19 cellular contexts compared by ENCODE assay signal in the genomic region with DNA sequence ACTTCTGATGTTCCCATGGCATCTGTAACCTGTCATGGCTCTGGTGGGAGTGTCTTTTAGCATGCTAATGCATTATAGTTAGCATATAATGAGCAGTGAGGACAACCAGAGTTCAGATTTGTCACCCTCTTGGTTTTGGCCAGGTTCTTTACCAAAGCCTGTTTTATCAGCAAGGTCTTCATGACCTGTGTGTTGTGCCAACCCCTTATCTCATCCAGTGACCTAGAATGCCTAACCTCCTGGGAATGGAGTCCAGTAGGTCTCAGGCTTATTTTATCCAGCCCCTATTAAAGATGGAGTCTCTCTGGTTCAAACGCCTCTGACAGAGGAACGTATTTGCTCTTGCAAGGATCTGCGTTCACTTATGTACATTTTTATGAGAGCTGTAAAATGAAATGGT.
DNase-seq lines count a peak whose midpoint lies in the region; ATAC-seq, FAIRE-seq and TF ChIP-seq lines count a peak whose summit lies in the region.
"Had no signal": no experiment of that assay in that cellular context is flagged by ENCODE, and none has a peak within 500 bp of the region (broad histone marks: within the 10 kb centered on the region; RNA-seq: fewer than 3 reads in every experiment).

No MANE protein-coding gene starts in this region.

- FAIRE-seq in H1 (lab: Jason Lieb, UNC), result no peak
- FAIRE-seq: GM12892 had no signal

- peak overlapping the region; percentile 39; the same call in 1 of the 2 replicates for H3K18ac ChIP-seq in H1 (ENCODE audit: extremely low read depth, low read length)

- H3K23me2 ChIP-seq in H1 (ENCODE audit: low read depth, low read length), result no peaks in the 10 kb centered on the region

- H2BK12ac ChIP-seq in H1 (ENCODE audit: low read depth, low read length), result 0 out of 2 replicates have a peak overlapping the region, but pooled peaks have one; percentile 60

- H3K4me2 ChIP-seq in H1 (ENCODE audit: insufficient read depth in 1 of 2, low read depth in 2 of 2, low read length in 2 of 2), result no peak overlapping the region

- no peak overlapping the region for H2AK5ac ChIP-seq in H1 (ENCODE audit: low read depth, low read length)

- peak overlapping the region; percentile 27 for H3K27ac Mint-ChIP-seq in osteocyte (ENCODE audit: unreplicated experiment)
- H3K27ac Mint-ChIP-seq: CD4-positive, alpha-beta memory T cell had no signal

- ATAC-seq in heart left ventricle (peak in 3 of 4 donors; percentile 42 to 46 (median 44)), right cardiac atrium (no peak)
- ATAC-seq: HCT116 had no signal

- no peak for TF ChIP-seq RAD21 in H1 (IDR thresholded peaks at IDR 0.05 in 1 of 2, conservative IDR thresholded peaks at IDR 0.05 in 1 of 2; ENCODE audit: low read depth in 2 of 2, low read length in 2 of 2)

- H3K27me3 Mint-ChIP-seq in osteocyte (ENCODE audit: unreplicated experiment), result no peaks in the 10 kb centered on the region
- H3K27me3 Mint-ChIP-seq: CD4-positive, alpha-beta memory T cell had no signal

- no peak overlapping the region for H2BK5ac ChIP-seq in H1 (ENCODE audit: low read depth, low read length)

- no peaks in the 10 kb centered on the region for H3K79me2 ChIP-seq in H1 (ENCODE audit: control insufficient read depth in 1 of 2, insufficient read depth in 2 of 2, low read length in 2 of 2)

- TF ChIP-seq POLR2A in heart left ventricle (IDR thresholded peaks at IDR 0.05) (no peak), H1 (IDR thresholded peaks at IDR 0.05; ENCODE audit: control extremely low read depth in 1 of 2, low read depth in 2 of 2, low read length in 2 of 2) (no peak)

- no peak overlapping the region for H2BK15ac ChIP-seq in H1 (ENCODE audit: low read length)

- peaks cover 0 to 82% (median 44%) of the 10 kb centered on the region in 9 donors for H3K36me3 ChIP-seq in heart left ventricle
- no peaks in the 10 kb centered on the region for H3K36me3 ChIP-seq in H1 (ENCODE audit: control insufficient read depth in 2 of 4, insufficient read depth in 4 of 4, low read length in 3 of 4)

- H4K5ac ChIP-seq in H1 (ENCODE audit: insufficient read length, low read depth, low read length), result no peak overlapping the region

- POLR2A ChIA-PET in H1 (lab: Charles Lee; ENCODE audit: partially characterized antibody), result no interaction called here

- no peak for TF ChIP-seq CTCF in heart left ventricle (IDR thresholded peaks at IDR 0.05)
- TF ChIP-seq CTCF in H1 (IDR thresholded peaks at IDR 0.05; ENCODE audit: control extremely low read depth in 1 of 3, insufficient read depth in 1 of 3, low read depth in 1 of 3, low read length in 3 of 3), result no peak
- TF ChIP-seq CTCF in osteocyte (IDR thresholded peaks at IDR 0.05), result no peak

- 68 to 94% (median 92%) methylated on average over 3 of the region's 3 CpGs for WGBS in heart left ventricle, 4 donors
- 90% methylated on average over 3 of the region's 3 CpGs for WGBS in right cardiac atrium
- WGBS in H1 (ENCODE audit: extremely low coverage in 1 of 2, insufficient coverage in 1 of 2, insufficient read length in 1 of 2, insufficient replicate concordance in 2 of 2, low coverage in 1 of 2, low lambda C conversion rate in 2 of 2, missing lambda C conversion rate in 1 of 2), 2 experiments, result 92% methylated on average over 3 of the region's 3 CpGs; no CpG with 5 or more reads in 1 of the 2 experiments

- H4K20me1 ChIP-seq in H1 (replicated peaks in 1 of 2; ENCODE audit: control insufficient read depth in 1 of 2, insufficient read depth in 2 of 2, low read length in 2 of 2), result no peaks in the 10 kb centered on the region

- peaks cover 53% of the 10 kb centered on the region for H3K4me1 Mint-ChIP-seq in osteocyte (ENCODE audit: unreplicated experiment)
- H3K4me1 Mint-ChIP-seq: CD4-positive, alpha-beta memory T cell had no signal

- H3K9me3 ChIP-seq in heart left ventricle, result no peaks in the 10 kb centered on the region
- no peaks in the 10 kb centered on the region for H3K9me3 ChIP-seq in right cardiac atrium (ENCODE audit: control insufficient read depth, low read length)
- H3K9me3 ChIP-seq in H1 (ENCODE audit: insufficient read depth in 2 of 2, low read depth in 1 of 2, low read length in 1 of 2), result no peaks in the 10 kb centered on the region

- H2BK20ac ChIP-seq in H1 (ENCODE audit: low read length), result no peak overlapping the region

- H3K79me1 ChIP-seq in H1 (ENCODE audit: low read depth, low read length), result no peaks in the 10 kb centered on the region

- no peak for TF ChIP-seq EP300 in H1 (IDR thresholded peaks at IDR 0.05; ENCODE audit: borderline replicate concordance in 1 of 2, low read depth in 2 of 2, low read length in 2 of 2)

- H3K4ac ChIP-seq in H1 (replicated peaks; ENCODE audit: insufficient read length, low read depth, low read length), result no peak overlapping the region

- H3K36me3 Mint-ChIP-seq in osteocyte (ENCODE audit: unreplicated experiment), result peaks cover 37% of the 10 kb centered on the region

- H3K4me1 ChIP-seq in heart left ventricle (peaks cover 0 to 20% (median 0%) of the 10 kb centered on the region in 12 donors), right cardiac atrium (ENCODE audit: control insufficient read depth, insufficient read depth, low read length) (no peaks in the 10 kb centered on the region), H1 (replicated peaks in 1 of 4; ENCODE audit: control insufficient read depth in 3 of 4, insufficient read depth in 4 of 4, low read length in 3 of 4) (peaks cover 0 to 9% (median 0%) of the 10 kb centered on the region in 4 experiments; a peak in 1 of 7 replicates)

- H3K27me3 ChIP-seq in heart left ventricle, result no peaks in the 10 kb centered on the region
- H3K27me3 ChIP-seq in right cardiac atrium (ENCODE audit: control insufficient read depth, insufficient read depth), result no peaks in the 10 kb centered on the region
- no peaks in the 10 kb centered on the region for H3K27me3 ChIP-seq in H1 (replicated peaks in 1 of 4; ENCODE audit: control insufficient read depth in 3 of 4, extremely low read depth in 1 of 4, insufficient read depth in 3 of 4, low read length in 3 of 4)

- H3K9ac ChIP-seq in H1 (replicated peaks in 1 of 4; ENCODE audit: extremely low read depth in 1 of 4, low read depth in 3 of 4, low read length in 3 of 4), result no peak overlapping the region
- H3K9ac ChIP-seq: GM23248 had no signal

- intact Hi-C loops in heart left ventricle (cut with DNase I) (loop anchor here in 5 of 10 donors (5.0 to 10.0 kb wide), 3 partner anchors 136 to 148 kb away; no protein-coding TSS in a partner anchor), right cardiac atrium (cut with DNase I) (loop anchor here in 2 of 4 donors (10.0 kb wide), 2 partner anchors 136 to 146 kb away; no protein-coding TSS in a partner anchor)

- H4K91ac ChIP-seq in H1 (replicated peaks; ENCODE audit: insufficient read length, low read length), result no peak overlapping the region

- H4K8ac ChIP-seq in H1 (ENCODE audit: extremely low read depth, insufficient read depth, low read length), result no peak overlapping the region

- H3K56ac ChIP-seq in H1 (replicated peaks; ENCODE audit: insufficient read length, low read depth, low read length), result no peak overlapping the region

- H2AFZ ChIP-seq in H1 (ENCODE audit: low read length), result no peak overlapping the region
- H2AFZ ChIP-seq: GM23248 had no signal

- DNase-seq in heart left ventricle, result peak in 1 of 5 donors; percentile 39
- no peak for DNase-seq in right cardiac atrium
- no peak for DNase-seq in H1 (ENCODE audit: low read depth in 1 of 2, low spot score in 2 of 2)
- no peak for DNase-seq in osteocyte (ENCODE audit: extremely low spot score, unreplicated experiment)
- no peak for DNase-seq in activated naive CD4-positive, alpha-beta T cell (lab: John Stamatoyannopoulos, UW)
- no peak for DNase-seq in NCI-H2081 (lab: John Stamatoyannopoulos, UW)
- no peak for DNase-seq in NCI-H2107 (lab: John Stamatoyannopoulos, UW)
- DNase-seq: C1 segment of cervical spinal cord; Calu3; CD4-positive, alpha-beta memory T cell; COR-L47; DMS53; DMS79 treated with DMSO at 0.1 percent for 48 hours; GF-D8; GM23248; H9 had no signal

- CTCF ChIA-PET in H1 (lab: Charles Lee; ENCODE audit: partially characterized antibody), result no interaction called here

- no peak overlapping the region for H3K4me3 ChIP-seq in heart left ventricle
- no peak overlapping the region for H3K4me3 ChIP-seq in right cardiac atrium (ENCODE audit: low read length)
- no peak overlapping the region for H3K4me3 ChIP-seq in H1 (ENCODE audit: extremely low read depth in 1 of 4, insufficient read depth in 2 of 4, low read depth in 3 of 4, low read length in 4 of 4)
- H3K4me3 ChIP-seq: GM23248 had no signal

- H3K23ac ChIP-seq in H1 (ENCODE audit: insufficient read length), result no peak overlapping the region

- H3K14ac ChIP-seq in H1 (ENCODE audit: insufficient read length), result no peak overlapping the region

- no peak overlapping the region for H3K27ac ChIP-seq in heart left ventricle
- no peak overlapping the region for H3K27ac ChIP-seq in right cardiac atrium (ENCODE audit: low read length)
- no peak overlapping the region for H3K27ac ChIP-seq in H1 (ENCODE audit: low read depth, low read length)
- H3K27ac ChIP-seq: GM23248 had no signal

- H3K4me3 Mint-ChIP-seq in osteocyte (ENCODE audit: unreplicated experiment), result no peak overlapping the region
- H3K4me3 Mint-ChIP-seq: CD4-positive, alpha-beta memory T cell; H9 had no signal

- H3K9me3 Mint-ChIP-seq in osteocyte (ENCODE audit: unreplicated experiment), result peaks cover 5% of the 10 kb centered on the region
- H3K9me3 Mint-ChIP-seq: H9 had no signal

- H2BK120ac ChIP-seq in H1 (replicated peaks; ENCODE audit: low read depth, low read length), result peak overlapping the region; percentile 16

TF ChIP-seq in PFSK-1, 5 proteins besides CTCF, POLR2A, EP300 and RAD21 (continues in another document):
- no peak for TF ChIP-seq FOXP2 (optimal IDR thresholded peaks at IDR 0.05; ENCODE audit: borderline replicate concordance, extremely low read depth, extremely low read length, insufficient read depth)
- TF ChIP-seq SIN3A (IDR thresholded peaks at IDR 0.05; ENCODE audit: borderline replicate concordance, insufficient read depth, low read length), result no peak
- no peak for TF ChIP-seq TAF1 (IDR thresholded peaks at IDR 0.05; ENCODE audit: borderline replicate concordance, insufficient read depth, low read length)
- 0 out of 2 replicates have a peak, but pooled peaks have one; percentile 19 for TF ChIP-seq POLR2AphosphoS5 (IDR thresholded peaks at IDR 0.05; ENCODE audit: low read depth, low read length)

TF ChIP-seq in H1, 55 proteins besides CTCF, POLR2A, EP300 and RAD21 (continues in another document):
- no peak for TF ChIP-seq ZNF274 (IDR thresholded peaks at IDR 0.05; ENCODE audit: borderline replicate concordance, extremely low read depth, low read length)
- TF ChIP-seq SIRT6 (IDR thresholded peaks at IDR 0.05; ENCODE audit: low read length), result no peak
- TF ChIP-seq PHF8 (conservative IDR thresholded peaks at IDR 0.05; ENCODE audit: low read depth, low read length), result no peak
- TF ChIP-seq NRF1 (IDR thresholded peaks at IDR 0.05; ENCODE audit: low read depth, low read length), result no peak
- TF ChIP-seq TBP (IDR thresholded peaks at IDR 0.05; ENCODE audit: low read depth, low read length), result no peak
- no peak for TF ChIP-seq CEBPB (IDR thresholded peaks at IDR 0.05; ENCODE audit: low read depth, low read length)
- no peak for TF ChIP-seq POLR2AphosphoS5 (IDR thresholded peaks at IDR 0.05; ENCODE audit: low read depth, low read length)
- TF ChIP-seq CHD1 (IDR thresholded peaks at IDR 0.05; ENCODE audit: low read depth, low read length), result no peak
- TF ChIP-seq SP2 (IDR thresholded peaks at IDR 0.05; ENCODE audit: low read length), result no peak

Comparison
In these comparisons a context has a peak if more than half of its experiments do, and no peak if none do; other contexts are left out.
1. ATAC-seq: peak in heart left ventricle (3 of 4); none in right cardiac atrium (0 of 2).